Comparison of ENCODE assay signal across 1 cellular context in genomic region chr22:30802202-30803166, GRCh38.
A peak's percentile ranks its signal among the peaks of the same experiment; 100 is the strongest.
TF ChIP-seq lines count a peak whose summit lies in the region.

No MANE protein-coding gene starts in this region.

TF ChIP-seq in WTC11, 78 proteins besides CTCF, POLR2A, EP300 and RAD21 (continued from another document):
- TF ChIP-seq ARID4B (CRISPR knock-in tag; IDR thresholded peaks at IDR 0.05; ENCODE audit: borderline replicate concordance), result peak; percentile 99
- TF ChIP-seq ZNF138 (CRISPR knock-in tag; conservative IDR thresholded peaks at IDR 0.05), result peak; percentile 91
- TF ChIP-seq PRDM15 (CRISPR knock-in tag; IDR thresholded peaks at IDR 0.05), result peak; percentile 68
- TF ChIP-seq GTF2I (CRISPR knock-in tag; conservative IDR thresholded peaks at IDR 0.05), result no peak
- peak; percentile 79 for TF ChIP-seq IRF1 (CRISPR knock-in tag; IDR thresholded peaks at IDR 0.05)
- TF ChIP-seq NFYB (CRISPR knock-in tag; conservative IDR thresholded peaks at IDR 0.05; ENCODE audit: low read depth), result peak; percentile 47
- TF ChIP-seq PRRX2 (CRISPR knock-in tag; IDR thresholded peaks at IDR 0.05), result no peak
- TF ChIP-seq FOXK1 (CRISPR knock-in tag; IDR thresholded peaks at IDR 0.05), result peak; percentile 98
- peak; percentile 97 for TF ChIP-seq RELA (CRISPR knock-in tag; IDR thresholded peaks at IDR 0.05; ENCODE audit: borderline replicate concordance)
- TF ChIP-seq MYBL2 (CRISPR knock-in tag; IDR thresholded peaks at IDR 0.05), result peak; percentile 97
- peak; percentile 93 for TF ChIP-seq SP1 (CRISPR knock-in tag; conservative IDR thresholded peaks at IDR 0.05)
- peak; percentile 71; the same call in 1 of the 2 replicates for TF ChIP-seq ZNF512 (CRISPR knock-in tag; IDR thresholded peaks at IDR 0.05; ENCODE audit: borderline replicate concordance)
- TF ChIP-seq USF2 (CRISPR knock-in tag; IDR thresholded peaks at IDR 0.05), result peak; percentile 58
- TF ChIP-seq ZNF263 (CRISPR knock-in tag; IDR thresholded peaks at IDR 0.05; ENCODE audit: low read depth), result peak; percentile 97
- peak; percentile 96 for TF ChIP-seq NFE2L1 (CRISPR knock-in tag; IDR thresholded peaks at IDR 0.05)
- peak; percentile 89; the same call in 1 of the 2 replicates for TF ChIP-seq TEAD4 (CRISPR knock-in tag; IDR thresholded peaks at IDR 0.05)
- peak; percentile 96 for TF ChIP-seq CREB1 (CRISPR knock-in tag; IDR thresholded peaks at IDR 0.05)
- peak; percentile 98 for TF ChIP-seq ZBTB43 (CRISPR knock-in tag; IDR thresholded peaks at IDR 0.05)
- peak; percentile 77 for TF ChIP-seq NR2C2 (CRISPR knock-in tag; IDR thresholded peaks at IDR 0.05)
- peak; percentile 96; the same call in 1 of the 2 replicates for TF ChIP-seq CBFB (CRISPR knock-in tag; IDR thresholded peaks at IDR 0.05; ENCODE audit: low read depth)
- TF ChIP-seq ELF4 (CRISPR knock-in tag; IDR thresholded peaks at IDR 0.05; ENCODE audit: low read depth), result peak; percentile 98
- TF ChIP-seq HMGXB4 (CRISPR knock-in tag; IDR thresholded peaks at IDR 0.05), result peak; percentile 91
- no peak for TF ChIP-seq ZNF396 (CRISPR knock-in tag; IDR thresholded peaks at IDR 0.05; ENCODE audit: borderline replicate concordance)
- TF ChIP-seq HMGA2 (CRISPR knock-in tag; IDR thresholded peaks at IDR 0.05), result no peak
- peak; percentile 99 for TF ChIP-seq FOXP1 (CRISPR knock-in tag; IDR thresholded peaks at IDR 0.05; ENCODE audit: borderline replicate concordance)
- TF ChIP-seq AR (CRISPR knock-in tag; IDR thresholded peaks at IDR 0.05), result no peak
